15 cellular contexts compared by ENCODE assay signal in the genomic region with DNA sequence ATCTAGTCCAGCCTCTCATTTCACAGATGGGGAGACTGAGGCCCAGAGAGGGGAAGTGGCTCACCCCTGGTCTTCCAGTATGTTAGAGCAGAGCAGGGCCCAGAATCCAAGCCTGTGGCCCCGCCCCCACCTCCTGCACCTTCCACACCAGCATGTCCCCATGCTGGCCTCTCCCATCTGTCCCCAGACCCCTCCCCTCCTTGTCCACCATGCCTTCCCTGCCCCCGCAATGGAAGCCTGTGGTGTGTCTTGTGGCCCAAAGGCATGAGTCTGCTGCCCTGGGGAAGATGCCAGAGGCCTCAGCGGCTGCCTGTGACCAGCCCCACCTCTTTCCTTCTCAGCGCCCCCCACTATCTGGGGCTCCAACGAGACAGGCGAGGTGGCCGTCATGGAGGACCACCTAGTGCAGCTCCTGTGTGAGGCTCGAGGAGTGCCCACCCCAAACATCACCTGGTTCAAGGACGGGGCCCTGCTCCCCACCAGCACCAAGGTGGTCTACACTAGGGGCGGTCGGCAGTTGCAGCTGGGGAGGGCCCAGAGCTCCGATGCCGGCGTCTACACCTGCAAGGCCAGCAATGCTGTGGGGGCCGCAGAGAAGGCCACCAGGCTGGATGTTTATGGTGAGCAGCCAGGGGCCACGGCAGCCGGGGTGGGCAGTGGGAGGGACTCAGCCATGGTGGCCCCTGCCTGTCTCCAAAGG.
"Had no signal": no experiment of that assay in that cellular context is flagged by ENCODE, and none has a peak within 500 bp of the region (broad histone marks: within the 10 kb centered on the region; RNA-seq: fewer than 3 reads in every experiment).

No MANE protein-coding gene starts in this region.

- H3K4me3 Mint-ChIP-seq: activated naive CD8-positive, alpha-beta T cell treated with anti-CD3 and anti-CD28 coated beads, Interleukin-2, amount 10 ng/mL, durations not matched to agents 7 days and 5 days; effector memory CD8-positive, alpha-beta T cell; nephron; T-helper 2 cell treated with Interferon-gamma antibody and Interleukin-4, amounts not matched to agents 5 μg/mL and 100 μg/mL, for 36 hours had no signal

- H3K36me3 Mint-ChIP-seq: activated naive CD8-positive, alpha-beta T cell treated with anti-CD3 and anti-CD28 coated beads, Interleukin-2, amount 10 ng/mL, durations not matched to agents 7 days and 5 days had no signal

- H3K27ac Mint-ChIP-seq: activated naive CD8-positive, alpha-beta T cell treated with anti-CD3 and anti-CD28 coated beads, Interleukin-2, amount 10 ng/mL, durations not matched to agents 7 days and 5 days; effector memory CD8-positive, alpha-beta T cell; nephron; T-helper 2 cell treated with Interferon-gamma antibody and Interleukin-4, amounts not matched to agents 5 μg/mL and 100 μg/mL, for 36 hours had no signal

- H3K27me3 Mint-ChIP-seq: activated naive CD8-positive, alpha-beta T cell treated with anti-CD3 and anti-CD28 coated beads, Interleukin-2, amount 10 ng/mL, durations not matched to agents 7 days and 5 days had no signal

- H3K4me1 ChIP-seq: testis had no signal

- H3K4me3 ChIP-seq: stomach, testis had no signal

- H3K36me3 ChIP-seq: stomach had no signal

- DNase-seq: activated CD4-positive, alpha-beta T cell treated with anti-CD3 and anti-CD28 coated beads, Interleukin-2, amount 50 U/mL, for 4 hours; activated naive CD4-positive, alpha-beta T cell; activated naive CD8-positive, alpha-beta T cell treated with anti-CD3 and anti-CD28 coated beads, Interleukin-2, amount 10 ng/mL, durations not matched to agents 7 days and 5 days; activated T-cell treated with anti-CD3 and anti-CD28 coated beads for 4 hours; cerebellar nuclear complex; dermis blood vessel endothelial cell; effector memory CD8-positive, alpha-beta T cell; hippocampal formation; left ventricle myocardium superior; mesenchymal stem cell; occipital lobe; stomach; testis had no signal

- ATAC-seq: effector memory CD8-positive, alpha-beta T cell; left ventricle myocardium superior had no signal

- H3K9me3 Mint-ChIP-seq: activated naive CD8-positive, alpha-beta T cell treated with anti-CD3 and anti-CD28 coated beads, Interleukin-2, amount 10 ng/mL, durations not matched to agents 7 days and 5 days; effector memory CD8-positive, alpha-beta T cell; nephron; T-helper 2 cell treated with Interferon-gamma antibody and Interleukin-4, amounts not matched to agents 5 μg/mL and 100 μg/mL, for 36 hours had no signal

- H3K27me3 ChIP-seq: stomach, testis had no signal

- H3K9me3 ChIP-seq: stomach, testis had no signal

- H3K4me1 Mint-ChIP-seq: activated naive CD8-positive, alpha-beta T cell treated with anti-CD3 and anti-CD28 coated beads, Interleukin-2, amount 10 ng/mL, durations not matched to agents 7 days and 5 days; nephron had no signal

- H3K27ac ChIP-seq: testis had no signal
